ENCODE assay signal across 1 cellular context in genomic region chr1:23325393-23325792, GRCh38.
TF ChIP-seq lines count a peak whose summit lies in the region.

No MANE protein-coding gene starts in this region.

TF ChIP-seq in WTC11, 78 proteins besides CTCF, POLR2A, EP300 and RAD21 (continued from another document):
- no peak for TF ChIP-seq USF2 (CRISPR knock-in tag; IDR thresholded peaks at IDR 0.05)
- TF ChIP-seq E2F5 (CRISPR knock-in tag; IDR thresholded peaks at IDR 0.05): no peak
- no peak for TF ChIP-seq PRDM15 (CRISPR knock-in tag; IDR thresholded peaks at IDR 0.05)
